Comparison of ENCODE assay signal across 8 cellular contexts in the genomic region with DNA sequence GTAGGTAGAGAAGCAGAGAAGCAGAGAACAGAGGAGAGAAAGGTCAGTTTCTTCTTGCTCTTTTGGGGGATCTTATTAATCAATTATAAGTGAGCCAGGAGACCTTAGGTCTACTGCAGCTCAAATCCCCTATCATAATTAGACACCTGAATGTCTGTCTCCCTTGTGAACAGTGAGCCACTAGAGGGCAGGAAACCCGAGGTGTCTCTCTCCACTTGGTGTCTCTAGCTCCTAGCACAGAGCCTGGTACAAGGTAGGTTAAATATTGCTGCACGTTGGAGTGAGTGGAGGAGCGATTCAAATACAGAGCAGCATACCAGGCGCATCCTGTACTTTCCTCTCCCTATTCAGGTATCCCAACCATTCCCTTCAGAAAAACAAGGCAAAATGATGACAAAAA.
DNase-seq lines count a peak whose midpoint lies in the region; TF ChIP-seq lines count a peak whose summit lies in the region.

No MANE protein-coding gene starts in this region.

- in situ Hi-C loops in GM13977 (cut with MboI; ENCODE audit: low pct_unique_long_range_greater_than_20kb, low sequenced_read_pairs, unreplicated experiment): no loop called here

- DNase-seq in AG09319 (ENCODE audit: extremely low read depth, low read depth) (no peak), GM13977 (ENCODE audit: low spot score) (peak; percentile 60), NCI-H69 (lab: John Stamatoyannopoulos, UW) (peak; percentile 19), fibroblast of peridontal ligament (ENCODE audit: extremely low read depth) (peak; percentile 24), retina (no peak), GF-D8 (lab: John Stamatoyannopoulos, UW) (no peak), AG08396 (ENCODE audit: low spot score) (no peak), DMS114 treated with DMSO at 0.1 percent for 48 hours (lab: John Stamatoyannopoulos, UW; ENCODE audit: unreplicated experiment) (no peak)

- peak; percentile 28 for TF ChIP-seq CTCF in AG09319 (IDR thresholded peaks at IDR 0.05; ENCODE audit: low read depth, low read length)
- TF ChIP-seq CTCF in GM13977 (IDR thresholded peaks at IDR 0.05; ENCODE audit: extremely low read depth, insufficient read depth, missing control alignments): peak; percentile 45

Comparison
In these comparisons a context has a peak if more than half of its experiments do, and no peak if none do; other contexts are left out.
1. DNase-seq: peak in GM13977 (single experiment), NCI-H69 (single experiment) and fibroblast of peridontal ligament (single experiment); none in AG09319 (single experiment), retina (single experiment), GF-D8 (single experiment), AG08396 (single experiment) and DMS114 treated with DMSO at 0.1 percent for 48 hours (single experiment).